ENCODE assay signal across 7 cellular contexts in genomic region chr22:40347300-40347699, GRCh38. TPM values are rescaled to one million over a fixed set of nuclear protein-coding genes. Genes with fewer than 3 reads are reported as not detected.
DNase-seq lines count a peak whose midpoint lies in the region.

No MANE protein-coding gene starts in this region.

- peaks cover 5% of the 10 kb centered on the region for H3K36me3 Mint-ChIP-seq in activated naive CD8-positive, alpha-beta T cell
- peaks cover 4 to 5% (median 4%) of the 10 kb centered on the region in 3 donors for H3K36me3 Mint-ChIP-seq in immature natural killer cell

- H3K9me3 Mint-ChIP-seq in activated naive CD8-positive, alpha-beta T cell (ENCODE audit: low read depth) = no peaks in the 10 kb centered on the region
- no peaks in the 10 kb centered on the region for H3K9me3 Mint-ChIP-seq in immature natural killer cell

- no peaks in the 10 kb centered on the region for H3K27me3 Mint-ChIP-seq in activated naive CD8-positive, alpha-beta T cell
- H3K27me3 Mint-ChIP-seq in immature natural killer cell (ENCODE audit: low read depth in 3 of 3) = peaks cover 6 to 10% (median 7%) of the 10 kb centered on the region in 3 donors

- no peaks in the 10 kb centered on the region for H3K27me3 ChIP-seq in HUES6 (ENCODE audit: control insufficient read depth, insufficient read depth, low read length)
- no peaks in the 10 kb centered on the region for H3K27me3 ChIP-seq in stomach smooth muscle (ENCODE audit: control insufficient read depth in 1 of 2, insufficient read depth in 2 of 2, low read length in 2 of 2)

- H3K9me3 ChIP-seq in HUES6 (ENCODE audit: control insufficient read depth, insufficient read depth, low read depth, low read length) = no peaks in the 10 kb centered on the region
- no peaks in the 10 kb centered on the region for H3K9me3 ChIP-seq in stomach smooth muscle (ENCODE audit: control insufficient read depth in 2 of 2, low read length in 2 of 2)

- peaks cover 43% of the 10 kb centered on the region for H3K4me1 Mint-ChIP-seq in activated naive CD8-positive, alpha-beta T cell (ENCODE audit: low read depth)
- peaks cover 28 to 41% of the 10 kb centered on the region in 2 donors for H3K4me1 Mint-ChIP-seq in immature natural killer cell

- H3K27ac ChIP-seq in HUES6 (ENCODE audit: low read depth, low read length) (peak overlapping the region; percentile 64; the same call in 1 of the 2 replicates), stomach smooth muscle (ENCODE audit: low read length) (peak overlapping the region; percentile 77)

- H3K36me3 ChIP-seq in HUES6 (ENCODE audit: control insufficient read depth, insufficient read depth, low read length) (peaks cover 33% of the 10 kb centered on the region), stomach smooth muscle (ENCODE audit: control insufficient read depth in 2 of 2, insufficient read depth in 2 of 2, low read length in 2 of 2) (peaks cover 6 to 10% of the 10 kb centered on the region in 2 donors)

- H3K4me3 Mint-ChIP-seq in activated naive CD8-positive, alpha-beta T cell = peak overlapping the region; percentile 99
- H3K4me3 Mint-ChIP-seq in immature natural killer cell = peak overlapping the region; percentile 96 to 99 (median 99)

- H3K9ac ChIP-seq in HUES6 (ENCODE audit: low read length) (peak overlapping the region; percentile 87), stomach smooth muscle (ENCODE audit: low read length in 2 of 2) (peak overlapping the region; percentile 83 to 86)

- DNase-seq in immature natural killer cell (no peak), NCI-H1417 treated with DMSO at 0.1 percent for 48 hours (lab: John Stamatoyannopoulos, UW) (no peak), GM19238 (ENCODE audit: insufficient read length, low spot score) (no peak)
- no peak for DNase-seq in activated effector memory CD4-positive, alpha-beta T cell treated with anti-CD3 and anti-CD28 coated beads, Interleukin-2, amount 50 U/mL, for 16 hours

- peak overlapping the region; percentile 93 for H3K4me3 ChIP-seq in HUES6 (ENCODE audit: low read depth, low read length)
- H3K4me3 ChIP-seq in stomach smooth muscle (ENCODE audit: low read length in 2 of 2) = peak overlapping the region; percentile 87 to 94

- H3K4me1 ChIP-seq in HUES6 (ENCODE audit: control insufficient read depth, insufficient read depth, low read length) = peaks cover 8% of the 10 kb centered on the region
- peaks cover 24% of the 10 kb centered on the region for H3K4me1 ChIP-seq in stomach smooth muscle (ENCODE audit: control insufficient read depth, insufficient read depth, low read length)

- H3K27ac Mint-ChIP-seq in activated naive CD8-positive, alpha-beta T cell = peak overlapping the region; percentile 99
- peak overlapping the region; percentile 91 to 99 (median 96) for H3K27ac Mint-ChIP-seq in immature natural killer cell

RNA-seq across cellular contexts. Expression of gene ADSL, which starts 1.0 kb away (rescaled TPM):
- 10 to 100 TPM; 57.5 to 59.7 (median 59.3) TPM for polyA plus RNA-seq in immature natural killer cell

RNA-seq across cellular contexts. Expression of gene SGSM3, which starts 23.1 kb away (rescaled TPM):
- polyA plus RNA-seq in immature natural killer cell = 10 to 100 TPM; 51.7 to 67.5 (median 59.5) TPM
